1 cellular context compared by ENCODE assay signal in genomic region chr13:113393572-113394503, GRCh38.
TF ChIP-seq lines count a peak whose summit lies in the region.

No MANE protein-coding gene starts in this region.

TF ChIP-seq in HepG2, 621 proteins besides CTCF, POLR2A, EP300 and RAD21 (continued from another document and continues in another):
- TF ChIP-seq, protein P1, sequence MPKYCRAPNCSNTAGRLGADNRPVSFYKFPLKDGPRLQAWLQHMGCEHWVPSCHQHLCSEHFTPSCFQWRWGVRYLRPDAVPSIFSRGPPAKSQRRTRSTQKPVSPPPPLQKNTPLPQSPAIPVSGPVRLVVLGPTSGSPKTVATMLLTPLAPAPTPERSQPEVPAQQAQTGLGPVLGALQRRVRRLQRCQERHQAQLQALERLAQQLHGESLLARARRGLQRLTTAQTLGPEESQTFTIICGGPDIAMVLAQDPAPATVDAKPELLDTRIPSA (CRISPR knock-in tag; IDR thresholded peaks at IDR 0.05; ENCODE audit: borderline replicate concordance): no peak
- TF ChIP-seq KDM5B (CRISPR knock-in tag; IDR thresholded peaks at IDR 0.05; ENCODE audit: borderline replicate concordance) (peak; percentile 67; the same call in 1 of the 2 replicates), SSRP1 (CRISPR knock-in tag; IDR thresholded peaks at IDR 0.05) (no peak), ZNF746 (CRISPR knock-in tag; IDR thresholded peaks at IDR 0.05) (no peak; the same call in 1 of the 2 replicates), ZNF678 (CRISPR knock-in tag; IDR thresholded peaks at IDR 0.05) (0 out of 2 replicates have a peak, but pooled peaks have one; percentile 49), LCORL (IDR thresholded peaks at IDR 0.05) (no peak), LCORL (CRISPR knock-in tag; IDR thresholded peaks at IDR 0.05) (peak; percentile 23; the same call in 1 of the 2 replicates), THYN1 (CRISPR knock-in tag; IDR thresholded peaks at IDR 0.05; ENCODE audit: borderline replicate concordance, low read depth) (no peak), ZNF281 (CRISPR knock-in tag; IDR thresholded peaks at IDR 0.05; ENCODE audit: borderline replicate concordance) (no peak; the same call in 1 of the 2 replicates), MXD4 (CRISPR knock-in tag; IDR thresholded peaks at IDR 0.05) (peak; percentile 11; the same call in 1 of the 2 replicates), ZBTB44 (CRISPR knock-in tag; IDR thresholded peaks at IDR 0.05) (no peak), NFE2L1 (CRISPR knock-in tag; IDR thresholded peaks at IDR 0.05; ENCODE audit: borderline replicate concordance) (no peak), ZNF780A (CRISPR knock-in tag; IDR thresholded peaks at IDR 0.05) (peak; percentile 25; the same call in 1 of the 2 replicates), HCFC1 (IDR thresholded peaks at IDR 0.05; ENCODE audit: low read depth, low read length) (no peak), ZFY (CRISPR knock-in tag; IDR thresholded peaks at IDR 0.05) (peak; percentile 75), RFX5 (IDR thresholded peaks at IDR 0.05; ENCODE audit: low read depth, low read length) (no peak), NR0B2 (CRISPR knock-in tag; IDR thresholded peaks at IDR 0.05) (peak; percentile 33; the same call in 1 of the 2 replicates), HOXD1 (CRISPR knock-in tag; IDR thresholded peaks at IDR 0.05) (no peak), PAWR (CRISPR knock-in tag; IDR thresholded peaks at IDR 0.05; ENCODE audit: borderline replicate concordance) (no peak), CHD2 (IDR thresholded peaks at IDR 0.05; ENCODE audit: low read depth, low read length) (no peak), PRPF4 (IDR thresholded peaks at IDR 0.05; ENCODE audit: low read depth, low read length, poor library complexity, severe bottlenecking) (no peak), TRAFD1 (CRISPR knock-in tag; IDR thresholded peaks at IDR 0.05; ENCODE audit: borderline replicate concordance) (no peak), MED1 (CRISPR knock-in tag; IDR thresholded peaks at IDR 0.05) (peak; percentile 31; the same call in 1 of the 2 replicates), ZNF180 (CRISPR knock-in tag; IDR thresholded peaks at IDR 0.05; ENCODE audit: borderline replicate concordance, low read depth) (no peak), IKZF1 (IDR thresholded peaks at IDR 0.05) (no peak), NFRKB (IDR thresholded peaks at IDR 0.05) (no peak), SRF (IDR thresholded peaks at IDR 0.05; ENCODE audit: low read depth, low read length) (no peak), FOXA1 (IDR thresholded peaks at IDR 0.05) (no peak), FOXA1 (CRISPR knock-in tag; IDR thresholded peaks at IDR 0.05) (no peak), ZNF572 (CRISPR knock-in tag; IDR thresholded peaks at IDR 0.05) (no peak), CREM (IDR thresholded peaks at IDR 0.05) (no peak), CREM (CRISPR knock-in tag; IDR thresholded peaks at IDR 0.05) (no peak), ZSCAN9 (CRISPR knock-in tag; IDR thresholded peaks at IDR 0.05; ENCODE audit: borderline replicate concordance) (no peak), ZNF280B (CRISPR knock-in tag; IDR thresholded peaks at IDR 0.05; ENCODE audit: borderline replicate concordance) (0 out of 2 replicates have a peak, but pooled peaks have one; percentile 53), ZFP36L1 (CRISPR knock-in tag; IDR thresholded peaks at IDR 0.05) (no peak), ELF4 (CRISPR knock-in tag; IDR thresholded peaks at IDR 0.05; ENCODE audit: borderline replicate concordance) (no peak), ZBTB21 (CRISPR knock-in tag; IDR thresholded peaks at IDR 0.05) (no peak), DMAP1 (CRISPR knock-in tag; IDR thresholded peaks at IDR 0.05) (peak; percentile 44; the same call in 1 of the 2 replicates), ZFX (CRISPR knock-in tag; IDR thresholded peaks at IDR 0.05; ENCODE audit: low read depth) (peak; percentile 85), MAX (IDR thresholded peaks at IDR 0.05) (peak; percentile 52; the same call in 1 of the 2 replicates), FOXC1 (CRISPR knock-in tag; IDR thresholded peaks at IDR 0.05; ENCODE audit: borderline replicate concordance) (0 out of 2 replicates have a peak, but pooled peaks have one; percentile 5), KLF11 (CRISPR knock-in tag; IDR thresholded peaks at IDR 0.05) (no peak), KLF9 (CRISPR knock-in tag; IDR thresholded peaks at IDR 0.05; ENCODE audit: low read depth) (no peak), ZMYM4 (CRISPR knock-in tag; IDR thresholded peaks at IDR 0.05) (peak; percentile 53; the same call in 1 of the 2 replicates), ZMAT5 (CRISPR knock-in tag; IDR thresholded peaks at IDR 0.05; ENCODE audit: borderline replicate concordance, low read depth) (no peak), ZBTB42 (CRISPR knock-in tag; IDR thresholded peaks at IDR 0.05) (0 out of 2 replicates have a peak, but pooled peaks have one; percentile 46)
- TF ChIP-seq, protein P2, sequence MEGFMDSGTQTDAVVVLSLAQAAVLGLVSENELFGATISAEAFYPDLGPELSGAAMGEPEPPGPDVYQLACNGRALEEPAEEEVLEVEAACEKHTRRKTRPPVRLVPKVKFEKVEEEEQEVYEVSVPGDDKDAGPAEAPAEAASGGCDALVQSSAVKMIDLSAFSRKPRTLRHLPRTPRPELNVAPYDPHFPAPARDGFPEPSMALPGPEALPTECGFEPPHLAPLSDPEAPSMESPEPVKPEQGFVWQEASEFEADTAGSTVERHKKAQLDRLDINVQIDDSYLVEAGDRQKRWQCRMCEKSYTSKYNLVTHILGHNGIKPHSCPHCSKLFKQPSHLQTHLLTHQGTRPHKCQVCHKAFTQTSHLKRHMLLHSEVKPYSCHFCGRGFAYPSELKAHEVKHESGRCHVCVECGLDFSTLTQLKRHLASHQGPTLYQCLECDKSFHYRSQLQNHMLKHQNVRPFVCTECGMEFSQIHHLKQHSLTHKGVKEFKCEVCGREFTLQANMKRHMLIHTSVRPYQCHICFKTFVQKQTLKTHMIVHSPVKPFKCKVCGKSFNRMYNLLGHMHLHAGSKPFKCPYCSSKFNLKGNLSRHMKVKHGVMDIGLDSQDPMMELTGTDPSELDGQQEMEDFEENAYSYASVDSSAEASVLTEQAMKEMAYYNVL (CRISPR knock-in tag; IDR thresholded peaks at IDR 0.05; ENCODE audit: borderline replicate concordance): 0 out of 2 replicates have a peak, but pooled peaks have one; percentile 30
- TF ChIP-seq, protein P3, sequence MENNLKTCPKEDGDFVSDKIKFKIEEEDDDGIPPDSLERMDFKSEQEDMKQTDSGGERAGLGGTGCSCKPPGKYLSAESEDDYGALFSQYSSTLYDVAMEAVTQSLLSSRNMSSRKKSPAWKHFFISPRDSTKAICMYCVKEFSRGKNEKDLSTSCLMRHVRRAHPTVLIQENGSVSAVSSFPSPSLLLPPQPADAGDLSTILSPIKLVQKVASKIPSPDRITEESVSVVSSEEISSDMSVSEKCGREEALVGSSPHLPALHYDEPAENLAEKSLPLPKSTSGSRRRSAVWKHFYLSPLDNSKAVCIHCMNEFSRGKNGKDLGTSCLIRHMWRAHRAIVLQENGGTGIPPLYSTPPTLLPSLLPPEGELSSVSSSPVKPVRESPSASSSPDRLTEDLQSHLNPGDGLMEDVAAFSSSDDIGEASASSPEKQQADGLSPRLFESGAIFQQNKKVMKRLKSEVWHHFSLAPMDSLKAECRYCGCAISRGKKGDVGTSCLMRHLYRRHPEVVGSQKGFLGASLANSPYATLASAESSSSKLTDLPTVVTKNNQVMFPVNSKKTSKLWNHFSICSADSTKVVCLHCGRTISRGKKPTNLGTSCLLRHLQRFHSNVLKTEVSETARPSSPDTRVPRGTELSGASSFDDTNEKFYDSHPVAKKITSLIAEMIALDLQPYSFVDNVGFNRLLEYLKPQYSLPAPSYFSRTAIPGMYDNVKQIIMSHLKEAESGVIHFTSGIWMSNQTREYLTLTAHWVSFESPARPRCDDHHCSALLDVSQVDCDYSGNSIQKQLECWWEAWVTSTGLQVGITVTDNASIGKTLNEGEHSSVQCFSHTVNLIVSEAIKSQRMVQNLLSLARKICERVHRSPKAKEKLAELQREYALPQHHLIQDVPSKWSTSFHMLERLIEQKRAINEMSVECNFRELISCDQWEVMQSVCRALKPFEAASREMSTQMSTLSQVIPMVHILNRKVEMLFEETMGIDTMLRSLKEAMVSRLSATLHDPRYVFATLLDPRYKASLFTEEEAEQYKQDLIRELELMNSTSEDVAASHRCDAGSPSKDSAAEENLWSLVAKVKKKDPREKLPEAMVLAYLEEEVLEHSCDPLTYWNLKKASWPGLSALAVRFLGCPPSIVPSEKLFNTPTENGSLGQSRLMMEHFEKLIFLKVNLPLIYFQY (CRISPR knock-in tag; IDR thresholded peaks at IDR 0.05; ENCODE audit: borderline replicate concordance): no peak
- TF ChIP-seq, protein P4, sequence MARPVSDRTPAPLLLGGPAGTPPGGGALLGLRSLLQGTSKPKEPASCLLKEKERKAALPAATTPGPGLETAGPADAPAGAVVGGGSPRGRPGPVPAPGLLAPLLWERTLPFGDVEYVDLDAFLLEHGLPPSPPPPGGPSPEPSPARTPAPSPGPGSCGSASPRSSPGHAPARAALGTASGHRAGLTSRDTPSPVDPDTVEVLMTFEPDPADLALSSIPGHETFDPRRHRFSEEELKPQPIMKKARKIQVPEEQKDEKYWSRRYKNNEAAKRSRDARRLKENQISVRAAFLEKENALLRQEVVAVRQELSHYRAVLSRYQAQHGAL (CRISPR knock-in tag; IDR thresholded peaks at IDR 0.05; ENCODE audit: not compliant biosample characterization): peak; percentile 18
